1 cellular context compared by ENCODE assay signal in the genomic region with DNA sequence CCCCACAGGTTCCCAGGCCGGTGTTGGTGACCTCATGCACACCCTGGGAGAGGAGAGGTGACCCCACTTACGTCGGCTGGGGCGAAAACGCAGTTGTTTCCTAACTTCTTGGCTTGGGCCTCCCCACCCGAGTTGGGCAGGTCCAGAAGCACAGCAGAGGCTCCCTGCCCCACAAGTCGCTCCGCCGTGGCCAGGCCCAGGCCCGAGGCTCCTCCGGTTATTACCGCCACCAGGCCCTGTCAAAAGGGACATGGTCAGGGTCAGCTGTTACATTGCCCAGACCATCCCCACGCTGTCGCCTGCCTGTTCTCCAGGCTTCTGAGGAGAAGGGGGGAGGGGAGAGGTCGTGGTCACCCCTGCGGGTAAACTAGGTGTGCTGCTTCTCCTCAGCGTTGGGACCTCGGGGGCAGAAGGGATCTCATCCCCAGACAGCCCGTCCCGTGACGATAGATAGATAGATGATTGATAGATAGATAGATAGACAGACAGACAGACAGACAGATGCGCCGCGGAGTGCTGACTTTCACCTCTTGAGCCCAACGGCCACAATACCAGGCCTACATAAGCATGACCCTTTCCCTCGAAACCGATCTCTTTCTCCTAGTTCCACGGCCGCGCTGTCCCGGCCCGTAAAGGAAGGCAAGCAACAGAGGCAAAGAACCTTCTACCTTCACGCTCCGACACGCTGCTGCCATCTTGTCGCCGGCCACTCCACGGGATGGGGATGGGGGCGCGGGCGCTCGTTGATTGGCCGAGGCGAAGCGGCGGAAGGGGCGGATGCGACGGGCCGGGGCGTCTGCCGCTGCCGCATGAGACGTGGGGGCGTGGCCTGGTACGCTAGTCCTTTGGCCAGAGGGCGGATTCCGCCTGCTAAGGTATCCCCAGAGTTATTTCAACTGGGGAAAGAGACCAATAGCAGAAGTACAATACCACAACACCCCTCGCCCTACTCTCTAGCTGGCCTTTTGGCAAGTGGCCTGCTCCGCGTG.
TF ChIP-seq lines count a peak whose summit lies in the region.

HSD17B10 (minus strand) TSS at position 720 of the 989 bp plus-strand sequence; CDS start at position 695, 25 bp downstream.

TF ChIP-seq in HEK293, 187 proteins besides CTCF, POLR2A, EP300 and RAD21 (continued from another document and continues in another):
- TF ChIP-seq, protein P1, sequence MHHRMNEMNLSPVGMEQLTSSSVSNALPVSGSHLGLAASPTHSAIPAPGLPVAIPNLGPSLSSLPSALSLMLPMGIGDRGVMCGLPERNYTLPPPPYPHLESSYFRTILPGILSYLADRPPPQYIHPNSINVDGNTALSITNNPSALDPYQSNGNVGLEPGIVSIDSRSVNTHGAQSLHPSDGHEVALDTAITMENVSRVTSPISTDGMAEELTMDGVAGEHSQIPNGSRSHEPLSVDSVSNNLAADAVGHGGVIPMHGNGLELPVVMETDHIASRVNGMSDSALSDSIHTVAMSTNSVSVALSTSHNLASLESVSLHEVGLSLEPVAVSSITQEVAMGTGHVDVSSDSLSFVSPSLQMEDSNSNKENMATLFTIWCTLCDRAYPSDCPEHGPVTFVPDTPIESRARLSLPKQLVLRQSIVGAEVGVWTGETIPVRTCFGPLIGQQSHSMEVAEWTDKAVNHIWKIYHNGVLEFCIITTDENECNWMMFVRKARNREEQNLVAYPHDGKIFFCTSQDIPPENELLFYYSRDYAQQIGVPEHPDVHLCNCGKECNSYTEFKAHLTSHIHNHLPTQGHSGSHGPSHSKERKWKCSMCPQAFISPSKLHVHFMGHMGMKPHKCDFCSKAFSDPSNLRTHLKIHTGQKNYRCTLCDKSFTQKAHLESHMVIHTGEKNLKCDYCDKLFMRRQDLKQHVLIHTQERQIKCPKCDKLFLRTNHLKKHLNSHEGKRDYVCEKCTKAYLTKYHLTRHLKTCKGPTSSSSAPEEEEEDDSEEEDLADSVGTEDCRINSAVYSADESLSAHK (tag by site-specific recombination; IDR thresholded peaks at IDR 0.05) = no peak
- TF ChIP-seq, protein P2, sequence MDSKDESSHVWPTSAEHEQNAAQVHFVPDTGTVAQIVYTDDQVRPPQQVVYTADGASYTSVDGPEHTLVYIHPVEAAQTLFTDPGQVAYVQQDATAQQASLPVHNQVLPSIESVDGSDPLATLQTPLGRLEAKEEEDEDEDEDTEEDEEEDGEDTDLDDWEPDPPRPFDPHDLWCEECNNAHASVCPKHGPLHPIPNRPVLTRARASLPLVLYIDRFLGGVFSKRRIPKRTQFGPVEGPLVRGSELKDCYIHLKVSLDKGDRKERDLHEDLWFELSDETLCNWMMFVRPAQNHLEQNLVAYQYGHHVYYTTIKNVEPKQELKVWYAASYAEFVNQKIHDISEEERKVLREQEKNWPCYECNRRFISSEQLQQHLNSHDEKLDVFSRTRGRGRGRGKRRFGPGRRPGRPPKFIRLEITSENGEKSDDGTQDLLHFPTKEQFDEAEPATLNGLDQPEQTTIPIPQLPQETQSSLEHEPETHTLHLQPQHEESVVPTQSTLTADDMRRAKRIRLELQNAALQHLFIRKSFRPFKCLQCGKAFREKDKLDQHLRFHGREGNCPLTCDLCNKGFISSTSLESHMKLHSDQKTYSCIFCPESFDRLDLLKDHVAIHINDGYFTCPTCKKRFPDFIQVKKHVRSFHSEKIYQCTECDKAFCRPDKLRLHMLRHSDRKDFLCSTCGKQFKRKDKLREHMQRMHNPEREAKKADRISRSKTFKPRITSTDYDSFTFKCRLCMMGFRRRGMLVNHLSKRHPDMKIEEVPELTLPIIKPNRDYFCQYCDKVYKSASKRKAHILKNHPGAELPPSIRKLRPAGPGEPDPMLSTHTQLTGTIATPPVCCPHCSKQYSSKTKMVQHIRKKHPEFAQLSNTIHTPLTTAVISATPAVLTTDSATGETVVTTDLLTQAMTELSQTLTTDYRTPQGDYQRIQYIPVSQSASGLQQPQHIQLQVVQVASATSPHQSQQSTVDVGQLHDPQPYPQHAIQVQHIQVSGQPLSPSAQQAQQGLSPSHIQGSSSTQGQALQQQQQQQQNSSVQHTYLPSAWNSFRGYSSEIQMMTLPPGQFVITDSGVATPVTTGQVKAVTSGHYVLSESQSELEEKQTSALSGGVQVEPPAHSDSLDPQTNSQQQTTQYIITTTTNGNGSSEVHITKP (tag by site-specific recombination; IDR thresholded peaks at IDR 0.05) = peak; percentile 72
- no peak for TF ChIP-seq ZNF214 (tag by site-specific recombination; IDR thresholded peaks at IDR 0.05; ENCODE audit: borderline replicate concordance)
- TF ChIP-seq GFI1B (tag by site-specific recombination; IDR thresholded peaks at IDR 0.05) = no peak
- TF ChIP-seq ZNF76 (tag by site-specific recombination; IDR thresholded peaks at IDR 0.05; ENCODE audit: borderline replicate concordance, low read depth) = no peak
- TF ChIP-seq ZNF670 (tag by site-specific recombination; IDR thresholded peaks at IDR 0.05; ENCODE audit: low read depth) = no peak
- TF ChIP-seq SP2 (tag by site-specific recombination; IDR thresholded peaks at IDR 0.05) = peak; percentile 92
- TF ChIP-seq ZBTB21 (tag by site-specific recombination; IDR thresholded peaks at IDR 0.05) = no peak
- no peak for TF ChIP-seq TCF7L2 (IDR thresholded peaks at IDR 0.05; ENCODE audit: borderline replicate concordance, low read depth, low read length)
- TF ChIP-seq ZNF112 (tag by site-specific recombination; IDR thresholded peaks at IDR 0.05) = no peak
- no peak for TF ChIP-seq ZNF561 (tag by site-specific recombination; IDR thresholded peaks at IDR 0.05; ENCODE audit: borderline replicate concordance)
- TF ChIP-seq ZNF529 (tag by site-specific recombination; IDR thresholded peaks at IDR 0.05; ENCODE audit: insufficient replicate concordance) = no peak
- no peak for TF ChIP-seq ZFP3 (tag by site-specific recombination; IDR thresholded peaks at IDR 0.05; ENCODE audit: low read depth)
- no peak for TF ChIP-seq ZNF132 (tag by site-specific recombination; IDR thresholded peaks at IDR 0.05; ENCODE audit: borderline replicate concordance)
- TF ChIP-seq OSR2 (tag by site-specific recombination; IDR thresholded peaks at IDR 0.05) = no peak
- TF ChIP-seq, protein P3, sequence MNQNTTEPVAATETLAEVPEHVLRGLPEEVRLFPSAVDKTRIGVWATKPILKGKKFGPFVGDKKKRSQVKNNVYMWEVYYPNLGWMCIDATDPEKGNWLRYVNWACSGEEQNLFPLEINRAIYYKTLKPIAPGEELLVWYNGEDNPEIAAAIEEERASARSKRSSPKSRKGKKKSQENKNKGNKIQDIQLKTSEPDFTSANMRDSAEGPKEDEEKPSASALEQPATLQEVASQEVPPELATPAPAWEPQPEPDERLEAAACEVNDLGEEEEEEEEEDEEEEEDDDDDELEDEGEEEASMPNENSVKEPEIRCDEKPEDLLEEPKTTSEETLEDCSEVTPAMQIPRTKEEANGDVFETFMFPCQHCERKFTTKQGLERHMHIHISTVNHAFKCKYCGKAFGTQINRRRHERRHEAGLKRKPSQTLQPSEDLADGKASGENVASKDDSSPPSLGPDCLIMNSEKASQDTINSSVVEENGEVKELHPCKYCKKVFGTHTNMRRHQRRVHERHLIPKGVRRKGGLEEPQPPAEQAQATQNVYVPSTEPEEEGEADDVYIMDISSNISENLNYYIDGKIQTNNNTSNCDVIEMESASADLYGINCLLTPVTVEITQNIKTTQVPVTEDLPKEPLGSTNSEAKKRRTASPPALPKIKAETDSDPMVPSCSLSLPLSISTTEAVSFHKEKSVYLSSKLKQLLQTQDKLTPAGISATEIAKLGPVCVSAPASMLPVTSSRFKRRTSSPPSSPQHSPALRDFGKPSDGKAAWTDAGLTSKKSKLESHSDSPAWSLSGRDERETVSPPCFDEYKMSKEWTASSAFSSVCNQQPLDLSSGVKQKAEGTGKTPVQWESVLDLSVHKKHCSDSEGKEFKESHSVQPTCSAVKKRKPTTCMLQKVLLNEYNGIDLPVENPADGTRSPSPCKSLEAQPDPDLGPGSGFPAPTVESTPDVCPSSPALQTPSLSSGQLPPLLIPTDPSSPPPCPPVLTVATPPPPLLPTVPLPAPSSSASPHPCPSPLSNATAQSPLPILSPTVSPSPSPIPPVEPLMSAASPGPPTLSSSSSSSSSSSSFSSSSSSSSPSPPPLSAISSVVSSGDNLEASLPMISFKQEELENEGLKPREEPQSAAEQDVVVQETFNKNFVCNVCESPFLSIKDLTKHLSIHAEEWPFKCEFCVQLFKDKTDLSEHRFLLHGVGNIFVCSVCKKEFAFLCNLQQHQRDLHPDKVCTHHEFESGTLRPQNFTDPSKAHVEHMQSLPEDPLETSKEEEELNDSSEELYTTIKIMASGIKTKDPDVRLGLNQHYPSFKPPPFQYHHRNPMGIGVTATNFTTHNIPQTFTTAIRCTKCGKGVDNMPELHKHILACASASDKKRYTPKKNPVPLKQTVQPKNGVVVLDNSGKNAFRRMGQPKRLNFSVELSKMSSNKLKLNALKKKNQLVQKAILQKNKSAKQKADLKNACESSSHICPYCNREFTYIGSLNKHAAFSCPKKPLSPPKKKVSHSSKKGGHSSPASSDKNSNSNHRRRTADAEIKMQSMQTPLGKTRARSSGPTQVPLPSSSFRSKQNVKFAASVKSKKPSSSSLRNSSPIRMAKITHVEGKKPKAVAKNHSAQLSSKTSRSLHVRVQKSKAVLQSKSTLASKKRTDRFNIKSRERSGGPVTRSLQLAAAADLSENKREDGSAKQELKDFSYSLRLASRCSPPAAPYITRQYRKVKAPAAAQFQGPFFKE (tag by site-specific recombination; IDR thresholded peaks at IDR 0.05; ENCODE audit: borderline replicate concordance) = no peak
- TF ChIP-seq ZNF391 (tag by site-specific recombination; IDR thresholded peaks at IDR 0.05; ENCODE audit: borderline replicate concordance, low read depth) = no peak
- TF ChIP-seq ZNF530 (tag by site-specific recombination; IDR thresholded peaks at IDR 0.05; ENCODE audit: low read depth) = no peak
- TF ChIP-seq KLF9 (tag by site-specific recombination; IDR thresholded peaks at IDR 0.05; ENCODE audit: low read depth) = peak; percentile 85
- TF ChIP-seq IKZF3 (tag by site-specific recombination; IDR thresholded peaks at IDR 0.05) = no peak
- TF ChIP-seq ZNF140 (tag by site-specific recombination; IDR thresholded peaks at IDR 0.05) = no peak
- TF ChIP-seq YY1 (tag by site-specific recombination; IDR thresholded peaks at IDR 0.05) = peak; percentile 67; the same call in 1 of the 2 replicates
- no peak for TF ChIP-seq SETDB1 (IDR thresholded peaks at IDR 0.05; ENCODE audit: insufficient read length, low read length)
- TF ChIP-seq ZBTB1 (tag by site-specific recombination; IDR thresholded peaks at IDR 0.05) = no peak
- TF ChIP-seq ZNF704 (tag by site-specific recombination; IDR thresholded peaks at IDR 0.05) = no peak
- no peak for TF ChIP-seq ZNF37A (tag by site-specific recombination; IDR thresholded peaks at IDR 0.05)
- TF ChIP-seq ZXDB (tag by site-specific recombination; IDR thresholded peaks at IDR 0.05) = peak; percentile 74
- TF ChIP-seq ZBTB8A (tag by site-specific recombination; IDR thresholded peaks at IDR 0.05) = no peak
- peak; percentile 16; the same call in 1 of the 2 replicates for TF ChIP-seq ZBTB17 (tag by site-specific recombination; IDR thresholded peaks at IDR 0.05)
- TF ChIP-seq KLF7 (tag by site-specific recombination; IDR thresholded peaks at IDR 0.05; ENCODE audit: borderline replicate concordance) = no peak
- no peak for TF ChIP-seq ELK4 (IDR thresholded peaks at IDR 0.05; ENCODE audit: borderline replicate concordance, low read depth, low read length)
- TF ChIP-seq MEIS1 (CRISPR knock-in tag; IDR thresholded peaks at IDR 0.05; ENCODE audit: borderline replicate concordance) = no peak
- no peak for TF ChIP-seq SP7 (tag by site-specific recombination; IDR thresholded peaks at IDR 0.05)
- TF ChIP-seq ZNF510 (tag by site-specific recombination; IDR thresholded peaks at IDR 0.05; ENCODE audit: insufficient replicate concordance) = no peak
- no peak for TF ChIP-seq ZNF248 (tag by site-specific recombination; IDR thresholded peaks at IDR 0.05)
- TF ChIP-seq ZNF701 (tag by site-specific recombination; IDR thresholded peaks at IDR 0.05) = no peak
- TF ChIP-seq ZNF549 (tag by site-specific recombination; IDR thresholded peaks at IDR 0.05) = no peak
- no peak for TF ChIP-seq ZNF292 (tag by site-specific recombination; IDR thresholded peaks at IDR 0.05; ENCODE audit: borderline replicate concordance, low read depth)
- TF ChIP-seq, protein P4, sequence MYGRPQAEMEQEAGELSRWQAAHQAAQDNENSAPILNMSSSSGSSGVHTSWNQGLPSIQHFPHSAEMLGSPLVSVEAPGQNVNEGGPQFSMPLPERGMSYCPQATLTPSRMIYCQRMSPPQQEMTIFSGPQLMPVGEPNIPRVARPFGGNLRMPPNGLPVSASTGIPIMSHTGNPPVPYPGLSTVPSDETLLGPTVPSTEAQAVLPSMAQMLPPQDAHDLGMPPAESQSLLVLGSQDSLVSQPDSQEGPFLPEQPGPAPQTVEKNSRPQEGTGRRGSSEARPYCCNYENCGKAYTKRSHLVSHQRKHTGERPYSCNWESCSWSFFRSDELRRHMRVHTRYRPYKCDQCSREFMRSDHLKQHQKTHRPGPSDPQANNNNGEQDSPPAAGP (tag by site-specific recombination; IDR thresholded peaks at IDR 0.05) = no peak
- TF ChIP-seq ZNF211 (tag by site-specific recombination; IDR thresholded peaks at IDR 0.05; ENCODE audit: low read depth) = no peak
- no peak for TF ChIP-seq ZNF133 (tag by site-specific recombination; IDR thresholded peaks at IDR 0.05)
- no peak for TF ChIP-seq ZNF23 (tag by site-specific recombination; IDR thresholded peaks at IDR 0.05; ENCODE audit: borderline replicate concordance)
- no peak for TF ChIP-seq ZNF623 (tag by site-specific recombination; IDR thresholded peaks at IDR 0.05)
- TF ChIP-seq ZNF514 (tag by site-specific recombination; IDR thresholded peaks at IDR 0.05) = no peak
- peak; percentile 78 for TF ChIP-seq YY2 (tag by site-specific recombination; IDR thresholded peaks at IDR 0.05)
- TF ChIP-seq ZNF626 (tag by site-specific recombination; IDR thresholded peaks at IDR 0.05) = no peak
- TF ChIP-seq ZNF624 (tag by site-specific recombination; IDR thresholded peaks at IDR 0.05) = no peak
